ENCODE assay signal across 3 cellular contexts in genomic region chr7:11436773-11437524, GRCh38.
TF ChIP-seq lines count a peak whose summit lies in the region.

No MANE protein-coding gene starts in this region.

TF ChIP-seq in IMR-90, 13 proteins besides CTCF, POLR2A, EP300 and RAD21:
- TF ChIP-seq FOS (IDR thresholded peaks at IDR 0.05; ENCODE audit: low read depth, low read length) (no peak), MAFK (IDR thresholded peaks at IDR 0.05; ENCODE audit: low read depth, low read length) (peak; percentile 63)

TF ChIP-seq in H1, 55 proteins besides CTCF, POLR2A, EP300 and RAD21:
- no peak for TF ChIP-seq TBP (IDR thresholded peaks at IDR 0.05; ENCODE audit: low read depth, low read length)
- TF ChIP-seq SP2 (IDR thresholded peaks at IDR 0.05; ENCODE audit: low read length), result no peak
- TF ChIP-seq POLR2AphosphoS5 (IDR thresholded peaks at IDR 0.05; ENCODE audit: low read depth, low read length), result no peak
- no peak for TF ChIP-seq PHF8 (conservative IDR thresholded peaks at IDR 0.05; ENCODE audit: low read depth, low read length)
- no peak for TF ChIP-seq EZH2 (IDR thresholded peaks at IDR 0.05; ENCODE audit: low read depth, low read length, severe bottlenecking)
- TF ChIP-seq NRF1 (IDR thresholded peaks at IDR 0.05; ENCODE audit: low read depth, low read length), result no peak
- no peak for TF ChIP-seq CBX5 (IDR thresholded peaks at IDR 0.05; ENCODE audit: low read depth, low read length)
- no peak for TF ChIP-seq POU5F1 (IDR thresholded peaks at IDR 0.05; ENCODE audit: low read depth, low read length)
- no peak for TF ChIP-seq SIRT6 (IDR thresholded peaks at IDR 0.05; ENCODE audit: low read length)
- TF ChIP-seq RBBP5 (IDR thresholded peaks at IDR 0.05; ENCODE audit: borderline replicate concordance, low read depth, low read length), result no peak
- no peak for TF ChIP-seq CEBPB (IDR thresholded peaks at IDR 0.05; ENCODE audit: low read depth, low read length)
- no peak for TF ChIP-seq RNF2 (IDR thresholded peaks at IDR 0.05; ENCODE audit: borderline replicate concordance, low read depth, low read length, missing control alignments, poor library complexity, severe bottlenecking)
- TF ChIP-seq USF2 (IDR thresholded peaks at IDR 0.05; ENCODE audit: low read length), result no peak
- no peak for TF ChIP-seq TAF1 (IDR thresholded peaks at IDR 0.05; ENCODE audit: low read depth, low read length)
- TF ChIP-seq KDM1A (IDR thresholded peaks at IDR 0.05; ENCODE audit: borderline replicate concordance, low read length), result no peak
- TF ChIP-seq BCL11A (IDR thresholded peaks at IDR 0.05; ENCODE audit: low read depth in 2 of 2, low read length in 2 of 2), result no peak
- TF ChIP-seq CHD2 (IDR thresholded peaks at IDR 0.05; ENCODE audit: low read length), result no peak
- TF ChIP-seq SUZ12 (IDR thresholded peaks at IDR 0.05; ENCODE audit: low read length), result no peak
- TF ChIP-seq TEAD4 (IDR thresholded peaks at IDR 0.05; ENCODE audit: low read depth, low read length), result no peak
- TF ChIP-seq BACH1 (IDR thresholded peaks at IDR 0.05; ENCODE audit: low read length), result no peak

TF ChIP-seq in SK-N-SH, 30 proteins besides CTCF, POLR2A, EP300 and RAD21:
- no peak for TF ChIP-seq USF2 (IDR thresholded peaks at IDR 0.05; ENCODE audit: borderline replicate concordance, low read depth, low read length)
